11 cellular contexts compared by ENCODE assay signal in genomic region chr4:16140520-16141249, GRCh38. TPM values are rescaled to one million over a fixed set of nuclear protein-coding genes. Genes with fewer than 3 reads are reported as not detected.
DNase-seq lines count a peak whose midpoint lies in the region; ATAC-seq and TF ChIP-seq lines count a peak whose summit lies in the region.
"Had no signal": no experiment of that assay in that cellular context is flagged by ENCODE, and none has a peak within 500 bp of the region (broad histone marks: within the 10 kb centered on the region; RNA-seq: fewer than 3 reads in every experiment).

No MANE protein-coding gene starts in this region.

- ATAC-seq in stimulated activated naive CD8-positive, alpha-beta T cell treated with anti-CD3 and anti-CD28 coated beads, Interleukin-15, amount 100 ng/mL, for 72 hours = no peak
- no peak for ATAC-seq in HG02840 (IDR thresholded peaks at IDR 0.05; ENCODE audit: low FRiP score, unreplicated experiment)
- ATAC-seq: activated CD4-positive, alpha-beta T cell treated with anti-CD3 and anti-CD28 coated beads for 36 hours had no signal

- TF ChIP-seq CTCF in Caco-2 (IDR thresholded peaks at IDR 0.05; ENCODE audit: insufficient read depth in 1 of 2, low read depth in 1 of 2, low read length in 1 of 2, severe bottlenecking in 1 of 2, unreplicated experiment in 1 of 2) (no peak), choroid plexus epithelial cell (conservative IDR thresholded peaks at IDR 0.05; ENCODE audit: low read depth, low read length) (no peak)

- DNase-seq in Caco-2 (peak; percentile 14 to 46), M059J (ENCODE audit: low read depth) (peak; percentile 99), choroid plexus epithelial cell (ENCODE audit: low read depth) (peak; percentile 97), NCI-H1092 treated with DMSO at 0.1 percent for 48 hours (lab: John Stamatoyannopoulos, UW) (no peak), NCI-H2107 treated with DMSO at 0.1 percent for 48 hours (lab: John Stamatoyannopoulos, UW; ENCODE audit: unreplicated experiment) (no peak)
- DNase-seq in stimulated activated naive CD8-positive, alpha-beta T cell treated with anti-CD3 and anti-CD28 coated beads, Interleukin-15, amount 100 ng/mL, for 72 hours = no peak
- DNase-seq: activated CD4-positive, alpha-beta T cell treated with anti-CD3 and anti-CD28 coated beads for 36 hours; naive B cell; NCI-H2171 had no signal

- H3K9me3 Mint-ChIP-seq in Caco-2 (ENCODE audit: unreplicated experiment) = peaks cover 30% of the 10 kb centered on the region
- H3K9me3 Mint-ChIP-seq in stimulated activated naive CD8-positive, alpha-beta T cell treated with anti-CD3 and anti-CD28 coated beads, Interleukin-15, amount 100 ng/mL, for 72 hours = peaks cover 10 to 41% of the 10 kb centered on the region in 2 donors

- no TSS peak for BruUV-seq in Caco-2 (replicated peaks; lab: Mats Ljungman, UMichigan)

- no peaks in the 10 kb centered on the region for H3K36me3 Mint-ChIP-seq in Caco-2 (ENCODE audit: insufficient read depth, unreplicated experiment)

- H3K4me1 Mint-ChIP-seq in Caco-2 (ENCODE audit: low read depth, unreplicated experiment) = no peaks in the 10 kb centered on the region
- H3K4me1 Mint-ChIP-seq in stimulated activated naive CD8-positive, alpha-beta T cell treated with anti-CD3 and anti-CD28 coated beads, Interleukin-15, amount 100 ng/mL, for 72 hours = no peaks in the 10 kb centered on the region
- H3K4me1 Mint-ChIP-seq: activated CD4-positive, alpha-beta T cell treated with anti-CD3 and anti-CD28 coated beads for 36 hours; naive B cell had no signal

- POLR2A ChIA-PET in Caco-2 (lab: Charles Lee) = no interaction called here

- H3K36me3 ChIP-seq in Caco-2 (ENCODE audit: control insufficient read depth, insufficient read depth, low read length) (no peaks in the 10 kb centered on the region), muscle layer of duodenum (ENCODE audit: control insufficient read depth in 1 of 2, insufficient read depth in 2 of 2, low read length in 2 of 2) (no peaks in the 10 kb centered on the region)

- CTCF ChIA-PET in Caco-2 (lab: Charles Lee) = no interaction called here

- H3K27me3 Mint-ChIP-seq in Caco-2 (ENCODE audit: insufficient read depth, unreplicated experiment) = no peaks in the 10 kb centered on the region
- H3K27me3 Mint-ChIP-seq in stimulated activated naive CD8-positive, alpha-beta T cell treated with anti-CD3 and anti-CD28 coated beads, Interleukin-15, amount 100 ng/mL, for 72 hours = peaks cover 17% of the 10 kb centered on the region

- H3K4me3 ChIP-seq in Caco-2 (ENCODE audit: low read depth, low read length) (no peak overlapping the region), choroid plexus epithelial cell (ENCODE audit: low read depth, low read length) (no peak overlapping the region), muscle layer of duodenum (ENCODE audit: low read depth in 1 of 2, low read length in 2 of 2) (no peak overlapping the region)

- intact Hi-C loops in Caco-2 (cut with micrococcal nuclease; ENCODE audit: unreplicated experiment) = no loop called here

- no peak overlapping the region for H3K27ac Mint-ChIP-seq in Caco-2 (ENCODE audit: unreplicated experiment)
- no peak overlapping the region for H3K27ac Mint-ChIP-seq in stimulated activated naive CD8-positive, alpha-beta T cell treated with anti-CD3 and anti-CD28 coated beads, Interleukin-15, amount 100 ng/mL, for 72 hours
- H3K27ac Mint-ChIP-seq: activated CD4-positive, alpha-beta T cell treated with anti-CD3 and anti-CD28 coated beads for 36 hours had no signal

- H3K27ac ChIP-seq in muscle layer of duodenum (ENCODE audit: low read length) = peak overlapping the region; percentile 35

- H3K4me1 ChIP-seq in Caco-2 = no peaks in the 10 kb centered on the region
- peaks cover 0 to 4% of the 10 kb centered on the region in 2 donors for H3K4me1 ChIP-seq in muscle layer of duodenum (ENCODE audit: control insufficient read depth in 1 of 2, insufficient read depth in 2 of 2, low read length in 2 of 2)

- H3K4me3 Mint-ChIP-seq in Caco-2 (ENCODE audit: unreplicated experiment) = no peak overlapping the region
- no peak overlapping the region for H3K4me3 Mint-ChIP-seq in stimulated activated naive CD8-positive, alpha-beta T cell treated with anti-CD3 and anti-CD28 coated beads, Interleukin-15, amount 100 ng/mL, for 72 hours
- H3K4me3 Mint-ChIP-seq: activated CD4-positive, alpha-beta T cell treated with anti-CD3 and anti-CD28 coated beads for 36 hours; naive B cell had no signal

- H3K27me3 ChIP-seq in Caco-2 (replicated peaks; ENCODE audit: control insufficient read depth, insufficient read depth, low read length) (no peaks in the 10 kb centered on the region), muscle layer of duodenum (ENCODE audit: low read depth, low read length) (no peaks in the 10 kb centered on the region)

- H3K9me3 ChIP-seq in Caco-2 (peaks cover 10% of the 10 kb centered on the region), muscle layer of duodenum (ENCODE audit: control insufficient read depth in 1 of 2, low read length in 2 of 2) (peaks cover 0 to 13% of the 10 kb centered on the region in 2 donors)

RNA-seq across cellular contexts. Expression of gene PROM1, which starts 56.9 kb away (rescaled TPM):
- total RNA-seq in Caco-2 (2022) = 193 and 196 TPM in 2 replicates
- total RNA-seq in M059J (2014; rRNA removed; shearing (Covaris generic)) = 0.12 and 0.37 TPM in 2 replicates

Comparison
In these comparisons a context has a peak if more than half of its experiments do, and no peak if none do; other contexts are left out.
1. DNase-seq: peak in Caco-2 (2 of 2), M059J (single experiment) and choroid plexus epithelial cell (single experiment); none in stimulated activated naive CD8-positive, alpha-beta T cell treated with anti-CD3 and anti-CD28 coated beads, Interleukin-15, amount 100 ng/mL, for 72 hours (0 of 2), NCI-H1092 treated with DMSO at 0.1 percent for 48 hours (single experiment) and NCI-H2107 treated with DMSO at 0.1 percent for 48 hours (single experiment).
2. RNA of gene PROM1, which starts 56.9 kb away (total RNA-seq): 193 to 196 TPM in Caco-2; 0.12 to 0.37 TPM in M059J; every median in the first group is over 100 times any median in the second.